17 cellular contexts compared by ENCODE assay signal in the genomic region with DNA sequence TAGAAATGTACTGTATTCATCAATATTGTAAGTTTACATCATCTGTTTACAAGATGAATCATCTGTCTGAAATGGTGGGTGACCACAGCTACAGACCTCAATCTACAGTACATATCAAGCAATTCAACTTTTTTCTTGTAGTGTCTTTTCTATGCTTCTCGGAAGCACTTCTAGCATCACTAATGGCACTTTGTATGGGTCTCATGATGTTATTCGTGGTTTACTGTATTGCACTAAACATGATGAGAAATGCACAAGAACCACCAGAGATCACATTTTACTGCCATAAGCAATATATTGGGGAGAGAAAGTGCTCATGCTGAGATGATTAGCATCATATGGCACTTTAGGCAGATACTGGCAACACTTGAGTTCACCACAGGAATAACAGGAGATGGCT. TPM values are rescaled to one million over a fixed set of nuclear protein-coding genes. Genes with fewer than 3 reads are reported as not detected.
A peak's percentile ranks its signal among the peaks of the same experiment; 100 is the strongest.
DNase-seq lines count a peak whose midpoint lies in the region; ATAC-seq and TF ChIP-seq lines count a peak whose summit lies in the region.
"Had no signal": no experiment of that assay in that cellular context is flagged by ENCODE, and none has a peak within 500 bp of the region (broad histone marks: within the 10 kb centered on the region; RNA-seq: fewer than 3 reads in every experiment).

No MANE protein-coding gene starts in this region.

- no peak for ATAC-seq in natural killer cell
- ATAC-seq in natural killer cell treated with Interleukin-12 subunit alpha and Interleukin-12 subunit beta and Interleukin-15 and Interleukin-18, amount 100 ng/mL, for 72 hours = no peak
- ATAC-seq: psoas muscle, T-helper 17 cell had no signal

- POLR2A ChIA-PET in AG04449 (lab: Yijun Ruan, JAX) (no interaction called here), SK-N-SH (lab: Yijun Ruan, JAX) (no interaction called here)

- no peak overlapping the region for H3K27ac Mint-ChIP-seq in natural killer cell
- no peak overlapping the region for H3K27ac Mint-ChIP-seq in natural killer cell treated with Interleukin-12 subunit alpha and Interleukin-12 subunit beta and Interleukin-15 and Interleukin-18, amount 100 ng/mL, for 72 hours
- H3K27ac Mint-ChIP-seq: T-helper 17 cell had no signal

- no peaks in the 10 kb centered on the region for H3K27me3 Mint-ChIP-seq in natural killer cell (ENCODE audit: low read depth in 2 of 2)
- H3K27me3 Mint-ChIP-seq in natural killer cell treated with Interleukin-12 subunit alpha and Interleukin-12 subunit beta and Interleukin-15 and Interleukin-18, amount 100 ng/mL, for 72 hours = no peaks in the 10 kb centered on the region
- H3K27me3 Mint-ChIP-seq: T-helper 17 cell had no signal

- H3K4me1 ChIP-seq in SK-N-SH (ENCODE audit: control insufficient read depth in 1 of 2, insufficient read depth in 2 of 2, low read depth in 1 of 2, low read length in 1 of 2) = peaks cover 6 to 23% of the 10 kb centered on the region in 2 experiments; a peak in 3 of 4 replicates
- peaks cover 0 to 23% of the 10 kb centered on the region in 2 donors for H3K4me1 ChIP-seq in right atrium auricular region

- no peaks in the 10 kb centered on the region for H3K4me1 Mint-ChIP-seq in natural killer cell
- peaks cover 0 to under 1% of the 10 kb centered on the region in 2 donors for H3K4me1 Mint-ChIP-seq in natural killer cell treated with Interleukin-12 subunit alpha and Interleukin-12 subunit beta and Interleukin-15 and Interleukin-18, amount 100 ng/mL, for 72 hours (ENCODE audit: low read depth in 2 of 2)
- H3K4me1 Mint-ChIP-seq: T-helper 17 cell had no signal

- DNase-seq in AG04449 (ENCODE audit: low read depth, low spot score) = peak; percentile 19
- DNase-seq in HS-27A (ENCODE audit: low read depth) = peak; percentile 35
- no peak for DNase-seq in SK-N-SH
- peak; percentile 37 for DNase-seq in fibroblast of pulmonary artery (ENCODE audit: low read depth)
- no peak for DNase-seq in right atrium auricular region (ENCODE audit: low spot score)
- DNase-seq in natural killer cell = no peak
- no peak for DNase-seq in MG63
- no peak for DNase-seq in natural killer cell treated with Interleukin-12 subunit alpha and Interleukin-12 subunit beta and Interleukin-15 and Interleukin-18, amount 100 ng/mL, for 72 hours (ENCODE audit: low spot score)
- DNase-seq: activated CD4-positive, alpha-beta T cell treated with anti-CD3 and anti-CD28 coated beads, Interleukin-2, amount 50 U/mL, for 4 hours; central memory CD4-positive, alpha-beta T cell; GDM1; KBM-7; OCI-M1; psoas muscle; stomach; T-helper 17 cell had no signal

- H3K4me3 Mint-ChIP-seq in natural killer cell = no peak overlapping the region
- H3K4me3 Mint-ChIP-seq in natural killer cell treated with Interleukin-12 subunit alpha and Interleukin-12 subunit beta and Interleukin-15 and Interleukin-18, amount 100 ng/mL, for 72 hours = no peak overlapping the region
- H3K4me3 Mint-ChIP-seq: T-helper 17 cell had no signal

- intact Hi-C loops in natural killer cell (cut with micrococcal nuclease) = no loop called here

- H3K36me3 Mint-ChIP-seq in natural killer cell = no peaks in the 10 kb centered on the region
- H3K36me3 Mint-ChIP-seq in natural killer cell treated with Interleukin-12 subunit alpha and Interleukin-12 subunit beta and Interleukin-15 and Interleukin-18, amount 100 ng/mL, for 72 hours = peaks cover 1% of the 10 kb centered on the region

- H3K9me3 Mint-ChIP-seq in natural killer cell = peaks cover 0 to 2% of the 10 kb centered on the region in 2 donors
- peaks cover under 1% of the 10 kb centered on the region for H3K9me3 Mint-ChIP-seq in natural killer cell treated with Interleukin-12 subunit alpha and Interleukin-12 subunit beta and Interleukin-15 and Interleukin-18, amount 100 ng/mL, for 72 hours

- H4K20me1 ChIP-seq in SK-N-SH (ENCODE audit: insufficient read depth) = no peaks in the 10 kb centered on the region; the same call in 1 of the 2 replicates

- peaks cover 14% of the 10 kb centered on the region for H3F3A ChIP-seq in SK-N-SH (replicated peaks; ENCODE audit: insufficient read depth)

- 84% methylated on average over 2 of the region's 2 CpGs for WGBS in SK-N-SH (ENCODE audit: low lambda C conversion rate)

- H3K9me3 ChIP-seq in SK-N-SH (no peaks in the 10 kb centered on the region), right atrium auricular region (no peaks in the 10 kb centered on the region), MG63 (no peaks in the 10 kb centered on the region)
- H3K9me3 ChIP-seq: psoas muscle, stomach had no signal

- TF ChIP-seq EP300 in SK-N-SH (IDR thresholded peaks at IDR 0.05; ENCODE audit: borderline replicate concordance in 1 of 2, low read depth in 1 of 2, low read length in 1 of 2) = no peak

- no peak overlapping the region for H3K9ac ChIP-seq in SK-N-SH
- H3K9ac ChIP-seq: BLaER1 treated with 17β-estradiol and CSF1 and Interleukin-3, amounts not matched to agents 10 nM and 100 nM had no signal

- H3K27me3 ChIP-seq in SK-N-SH (ENCODE audit: insufficient read depth) = no peaks in the 10 kb centered on the region
- H3K27me3 ChIP-seq in right atrium auricular region = no peaks in the 10 kb centered on the region
- H3K27me3 ChIP-seq in MG63 = no peaks in the 10 kb centered on the region
- H3K27me3 ChIP-seq: BLaER1 treated with 17β-estradiol and CSF1 and Interleukin-3, amounts not matched to agents 10 nM and 100 nM; stomach had no signal

- CTCF ChIA-PET in AG04449 (lab: Yijun Ruan, JAX) (interaction anchor here (1.2 to 2.7 kb wide), 2 partner anchors 10 to 24 kb away, joined by 3 to 10 read pairs; no protein-coding TSS in a partner anchor), SK-N-SH (lab: Yijun Ruan, JAX) (no interaction called here)

- H3K36me3 ChIP-seq in SK-N-SH (replicated peaks in 1 of 2; ENCODE audit: control insufficient read depth in 1 of 2, insufficient read depth in 2 of 2, low read length in 1 of 2) = no peaks in the 10 kb centered on the region
- H3K36me3 ChIP-seq in right atrium auricular region = no peaks in the 10 kb centered on the region
- peaks cover 21% of the 10 kb centered on the region for H3K36me3 ChIP-seq in MG63
- H3K36me3 ChIP-seq: stomach had no signal

- no peak overlapping the region for H2AFZ ChIP-seq in SK-N-SH (ENCODE audit: low read depth)

- no peak for TF ChIP-seq CTCF in AG04449 (IDR thresholded peaks at IDR 0.05; ENCODE audit: insufficient read depth, low read length, missing control alignments)
- TF ChIP-seq CTCF in SK-N-SH (IDR thresholded peaks at IDR 0.05) = no peak
- no peak for TF ChIP-seq CTCF in fibroblast of pulmonary artery (IDR thresholded peaks at IDR 0.05; ENCODE audit: low read length, missing control alignments)
- no peak for TF ChIP-seq CTCF in right atrium auricular region (IDR thresholded peaks at IDR 0.05)
- no peak for TF ChIP-seq CTCF in natural killer cell (IDR thresholded peaks at IDR 0.05)

- H3K4me3 ChIP-seq in AG04449 (ENCODE audit: low read depth, low read length) = no peak overlapping the region
- no peak overlapping the region for H3K4me3 ChIP-seq in SK-N-SH (ENCODE audit: low read depth in 2 of 2, low read length in 1 of 2)
- no peak overlapping the region for H3K4me3 ChIP-seq in fibroblast of pulmonary artery (replicated peaks; ENCODE audit: low read depth, low read length)
- no peak overlapping the region for H3K4me3 ChIP-seq in right atrium auricular region
- H3K4me3 ChIP-seq in MG63 = no peak overlapping the region
- H3K4me3 ChIP-seq: BLaER1 treated with 17β-estradiol and CSF1 and Interleukin-3, amounts not matched to agents 10 nM and 100 nM; psoas muscle; stomach had no signal

- H3K27ac ChIP-seq in SK-N-SH (ENCODE audit: low read depth in 2 of 2, low read length in 1 of 2) = peak overlapping the region in 1 of 2 experiments; percentile 51; a peak in 1 of 4 replicates
- no peak overlapping the region for H3K27ac ChIP-seq in right atrium auricular region
- H3K27ac ChIP-seq: BLaER1 treated with 17β-estradiol and CSF1 and Interleukin-3, amounts not matched to agents 10 nM and 100 nM; psoas muscle; stomach had no signal

- no peaks in the 10 kb centered on the region for H3K9me2 ChIP-seq in SK-N-SH

- TF ChIP-seq RAD21 in SK-N-SH (IDR thresholded peaks at IDR 0.05; ENCODE audit: low read length) = no peak

- H3K79me2 ChIP-seq in SK-N-SH (ENCODE audit: insufficient read depth) = peaks cover 85% of the 10 kb centered on the region

- H3K4me2 ChIP-seq in SK-N-SH = no peak overlapping the region

TF ChIP-seq in SK-N-SH, 30 proteins besides CTCF, POLR2A, EP300 and RAD21 (continues in another document):
- TF ChIP-seq SMC3 (IDR thresholded peaks at IDR 0.05; ENCODE audit: low read depth, low read length) = no peak
- peak; percentile 29; the same call in 1 of the 2 replicates for TF ChIP-seq JUND (IDR thresholded peaks at IDR 0.05)
- TF ChIP-seq MXI1 (IDR thresholded peaks at IDR 0.05; ENCODE audit: low read depth, low read length) = no peak
- TF ChIP-seq RCOR1 (IDR thresholded peaks at IDR 0.05; ENCODE audit: low read length) = no peak
- TF ChIP-seq POLR2AphosphoS5 (IDR thresholded peaks at IDR 0.05; ENCODE audit: low read depth, low read length) = no peak
- TF ChIP-seq, protein P1, sequence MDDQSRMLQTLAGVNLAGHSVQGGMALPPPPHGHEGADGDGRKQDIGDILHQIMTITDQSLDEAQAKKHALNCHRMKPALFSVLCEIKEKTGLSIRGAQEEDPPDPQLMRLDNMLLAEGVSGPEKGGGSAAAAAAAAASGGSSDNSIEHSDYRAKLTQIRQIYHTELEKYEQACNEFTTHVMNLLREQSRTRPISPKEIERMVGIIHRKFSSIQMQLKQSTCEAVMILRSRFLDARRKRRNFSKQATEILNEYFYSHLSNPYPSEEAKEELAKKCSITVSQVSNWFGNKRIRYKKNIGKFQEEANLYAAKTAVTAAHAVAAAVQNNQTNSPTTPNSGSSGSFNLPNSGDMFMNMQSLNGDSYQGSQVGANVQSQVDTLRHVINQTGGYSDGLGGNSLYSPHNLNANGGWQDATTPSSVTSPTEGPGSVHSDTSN (IDR thresholded peaks at IDR 0.05) = peak; percentile 10; the same call in 1 of the 2 replicates
- TF ChIP-seq RFX5 (IDR thresholded peaks at IDR 0.05; ENCODE audit: low read length) = no peak
- peak; percentile 19; the same call in 1 of the 2 replicates for TF ChIP-seq TCF12 (IDR thresholded peaks at IDR 0.05)

RNA-seq across cellular contexts. Expression of a gene that starts 15.4 kb away (rescaled TPM):
- 10.2 and 14.7 TPM in 2 replicates for polyA plus RNA-seq in SK-N-SH (2012; rRNA removed)
- polyA plus RNA-seq in SK-N-SH (2012; cell fraction: cytosol; rRNA removed) = 11.9 and 12.3 TPM in 2 replicates
- polyA plus RNA-seq in SK-N-SH (2012; cell fraction: nucleus; rRNA removed) = 23.2 and 30.6 TPM in 2 replicates
- total RNA-seq in right atrium auricular region = 10 to 100 TPM; 20.8 to 21.2 TPM
- 1 to 10 TPM; 2.2 to 5.3 (median 3.8) TPM for total RNA-seq in natural killer cell
- 26.8 and 31.4 TPM in 2 replicates for total RNA-seq in MG63 (2014; rRNA removed; shearing (Covaris generic); ENCODE audit: low replicate concordance)
- total RNA-seq in natural killer cell treated with Interleukin-12 subunit alpha and Interleukin-12 subunit beta and Interleukin-15 and Interleukin-18, amount 100 ng/mL, for 72 hours = 1 to 10 TPM; 4.4 to 4.7 TPM

Comparison
In these comparisons a context has a peak if more than half of its experiments do, and no peak if none do; other contexts are left out.
1. DNase-seq: peak in AG04449 (single experiment), HS-27A (single experiment) and fibroblast of pulmonary artery (single experiment); none in SK-N-SH (single experiment), right atrium auricular region (single experiment), natural killer cell (single experiment), MG63 (single experiment) and natural killer cell treated with Interleukin-12 subunit alpha and Interleukin-12 subunit beta and Interleukin-15 and Interleukin-18, amount 100 ng/mL, for 72 hours (single experiment).